ENCODE assay signal across 32 cellular contexts in genomic region chr5:98168862-98169261, GRCh38.
"Had no signal": no experiment of that assay in that cellular context is flagged by ENCODE, and none has a peak within 500 bp of the region (broad histone marks: within the 10 kb centered on the region; RNA-seq: fewer than 3 reads in every experiment).

No MANE protein-coding gene starts in this region.

- H3K36me3 ChIP-seq: brain microvascular endothelial cell, cardiac muscle cell, colonic mucosa, esophagus muscularis mucosa, gastroesophageal sphincter, heart right ventricle had no signal

- H3K9me3 ChIP-seq: colonic mucosa, esophagus muscularis mucosa, gastroesophageal sphincter, heart right ventricle had no signal

- H3K4me1 ChIP-seq: colonic mucosa, esophagus muscularis mucosa, gastroesophageal sphincter, heart right ventricle had no signal

- ATAC-seq: activated naive CD4-positive, alpha-beta T cell treated with anti-CD3 and anti-CD28 coated beads, Interleukin-2, amount 50 U/mL, for 72 hours; activated T-cell treated with anti-CD3 and anti-CD28 coated beads, Interleukin-2, amount 50 U/mL, for 72 hours; gastroesophageal sphincter; heart right ventricle; WTC11 had no signal

- H3K27ac ChIP-seq: brain microvascular endothelial cell, cardiac muscle cell, colonic mucosa, esophagus muscularis mucosa, gastroesophageal sphincter, heart right ventricle, hepatocyte, VCaP had no signal

- DNase-seq: activated CD4-positive, alpha-beta memory T cell treated with anti-CD3 and anti-CD28 coated beads, Interleukin-2, amount 10 ng/mL, durations not matched to agents 7 days and 5 days; activated CD4-positive, alpha-beta T cell treated with anti-CD3 and anti-CD28 coated beads for 1 hour; activated CD4-positive, alpha-beta T cell treated with anti-CD3 and anti-CD28 coated beads for 4 hours; activated CD4-positive, alpha-beta T cell treated with anti-CD3 and anti-CD28 coated beads, Interleukin-2, amount 10 ng/mL, durations not matched to agents 7 days and 5 days; activated CD4-positive, alpha-beta T cell treated with anti-CD3 and anti-CD28 coated beads, Interleukin-2, amount 50 U/mL, for 4 hours; activated CD8-positive, alpha-beta memory T cell treated with anti-CD3 and anti-CD28 coated beads, Interleukin-2, amount 50 U/mL, for 48 hours; activated gamma-delta T cell; activated naive CD4-positive, alpha-beta T cell; activated naive CD4-positive, alpha-beta T cell treated with anti-CD3 and anti-CD28 coated beads, Interleukin-2, amount 10 ng/mL, durations not matched to agents 7 days and 5 days; activated naive CD8-positive, alpha-beta T cell treated with anti-CD3 and anti-CD28 coated beads, Interleukin-2, amount 10 ng/mL, durations not matched to agents 7 days and 5 days; activated T-cell treated with anti-CD3 and anti-CD28 coated beads for 4 hours; activated T-cell treated with anti-CD3 and anti-CD28 coated beads, Interleukin-2, amount 50 U/mL, for 24 hours; activated T-cell treated with anti-CD3 and anti-CD28 coated beads, Interleukin-2, amount 50 U/mL, for 72 hours; brain microvascular endothelial cell; central memory CD4-positive, alpha-beta T cell; cerebellar nuclear complex; colonic mucosa; effector memory CD4-positive, alpha-beta T cell; endodermal cell; erythroblast; foreskin melanocyte; heart right ventricle; T-helper 2 cell had no signal

- H3K27me3 ChIP-seq: brain microvascular endothelial cell, cardiac muscle cell, colonic mucosa, esophagus muscularis mucosa, gastroesophageal sphincter, heart right ventricle, hepatocyte had no signal

- FAIRE-seq: astrocyte, TTC549 had no signal

- H3K4me3 ChIP-seq: cardiac muscle cell, colonic mucosa, esophagus muscularis mucosa, gastroesophageal sphincter, heart right ventricle, hepatocyte had no signal
